Comparison of ENCODE assay signal across 8 cellular contexts in the genomic region with DNA sequence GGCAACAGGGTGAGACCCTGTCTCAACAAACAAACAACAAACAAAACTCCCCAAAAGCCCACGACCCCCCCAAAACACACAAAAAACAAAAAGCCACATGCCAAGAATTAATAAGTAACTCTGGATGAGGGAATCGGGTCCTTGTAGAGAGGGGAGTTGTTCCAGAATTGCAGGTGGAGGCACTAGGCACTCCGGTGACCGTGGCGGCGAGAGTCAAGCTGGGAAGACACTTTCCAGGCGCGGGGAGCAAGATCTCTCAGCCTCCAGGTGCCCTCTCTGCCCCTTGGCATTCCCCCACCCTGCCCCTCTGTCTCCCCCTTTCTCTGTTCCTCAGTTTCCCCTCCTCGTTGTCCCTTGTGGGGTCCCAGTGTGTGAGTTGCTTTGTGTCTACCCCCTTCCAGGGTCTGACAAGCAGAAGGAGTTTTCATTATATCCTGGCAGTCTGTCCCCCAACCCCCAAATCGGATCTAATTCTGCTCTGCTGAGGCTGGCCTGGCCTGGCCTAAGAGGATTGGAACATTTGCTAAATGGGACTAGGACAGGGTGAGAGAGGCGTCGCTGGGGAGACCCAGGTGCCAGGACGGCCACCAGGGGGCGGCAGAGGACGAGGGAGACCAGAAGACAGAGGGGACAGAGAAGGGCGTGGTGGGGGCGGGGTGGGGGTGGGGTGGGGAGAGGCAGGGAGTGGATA. TPM values are rescaled to one million over a fixed set of nuclear protein-coding genes. Genes with fewer than 3 reads are reported as not detected.
DNase-seq lines count a peak whose midpoint lies in the region; ATAC-seq and TF ChIP-seq lines count a peak whose summit lies in the region.

No MANE protein-coding gene starts in this region.

- H3K9me3 ChIP-seq in CD4-positive, alpha-beta T cell (ENCODE audit: control insufficient read depth, low read length): no peaks in the 10 kb centered on the region
- H3K9me3 ChIP-seq in Peyer's patch (no peaks in the 10 kb centered on the region), thyroid gland (no peaks in the 10 kb centered on the region)

- H3K4me1 ChIP-seq in Peyer's patch (no peaks in the 10 kb centered on the region), thyroid gland (no peaks in the 10 kb centered on the region)

- H3K36me3 ChIP-seq in Peyer's patch: no peaks in the 10 kb centered on the region
- H3K36me3 ChIP-seq in thyroid gland: no peaks in the 10 kb centered on the region

- peak; percentile 57 for ATAC-seq in CD4-positive, alpha-beta T cell (ENCODE audit: poor library complexity)
- ATAC-seq in activated T-cell treated with anti-CD3 and anti-CD28 coated beads, Interleukin-2, amount 50 U/mL, for 72 hours (replicated peaks in 1 of 2): peak; percentile 77 to 78
- ATAC-seq in HG02678 (IDR thresholded peaks at IDR 0.05; ENCODE audit: unreplicated experiment): no peak

- no peak for TF ChIP-seq POLR2A in Peyer's patch (IDR thresholded peaks at IDR 0.05)
- TF ChIP-seq POLR2A in thyroid gland (IDR thresholded peaks at IDR 0.05): no peak

- peaks cover 13% of the 10 kb centered on the region for H3K27me3 Mint-ChIP-seq in CD4-positive, alpha-beta T cell
- peaks cover 9% of the 10 kb centered on the region for H3K27me3 Mint-ChIP-seq in HFFc6 (ENCODE audit: insufficient read depth)
- peaks cover 8% of the 10 kb centered on the region for H3K27me3 Mint-ChIP-seq in activated T-cell treated with anti-CD3 and anti-CD28 coated beads, Interleukin-2, amount 50 U/mL, for 72 hours (ENCODE audit: low read depth)

- CTCF ChIA-PET in CD4-positive, alpha-beta T cell (lab: Charles Lee): no interaction called here

- H3K4me3 ChIP-seq in Peyer's patch: no peak overlapping the region
- no peak overlapping the region for H3K4me3 ChIP-seq in fibroblast of pulmonary artery (replicated peaks; ENCODE audit: low read depth, low read length)
- no peak overlapping the region for H3K4me3 ChIP-seq in thyroid gland (replicated peaks in 1 of 3)

- H3K36me3 Mint-ChIP-seq in CD4-positive, alpha-beta T cell (ENCODE audit: low read depth): no peaks in the 10 kb centered on the region
- H3K36me3 Mint-ChIP-seq in HFFc6 (ENCODE audit: low read depth): no peaks in the 10 kb centered on the region
- no peaks in the 10 kb centered on the region for H3K36me3 Mint-ChIP-seq in activated T-cell treated with anti-CD3 and anti-CD28 coated beads, Interleukin-2, amount 50 U/mL, for 72 hours (ENCODE audit: insufficient read depth in 2 of 2)

- POLR2A ChIA-PET in CD4-positive, alpha-beta T cell (lab: Charles Lee): no interaction called here

- intact Hi-C loops in CD4-positive, alpha-beta T cell (cut with DNase I, micrococcal nuclease): loop anchor here in 1 of 2 experiments (1.0 kb wide), 1 partner anchor 50 kb away; no protein-coding TSS in a partner anchor
- intact Hi-C loops in thyroid gland (cut with DNase I): no loop called here

- WGBS in thyroid gland, 2 donors: 38 to 43% methylated on average over 15 to 17 of the region's 17 CpGs

- no peak overlapping the region for H3K4me3 Mint-ChIP-seq in CD4-positive, alpha-beta T cell
- H3K4me3 Mint-ChIP-seq in HFFc6: no peak overlapping the region
- no peak overlapping the region for H3K4me3 Mint-ChIP-seq in activated T-cell treated with anti-CD3 and anti-CD28 coated beads, Interleukin-2, amount 50 U/mL, for 72 hours

- peak; percentile 60 for TF ChIP-seq CTCF in CD4-positive, alpha-beta T cell (IDR thresholded peaks at IDR 0.05)
- TF ChIP-seq CTCF in HFFc6 (IDR thresholded peaks at IDR 0.05) (peak; percentile 80), Peyer's patch (IDR thresholded peaks at IDR 0.05) (peak in 5 of 6 experiments; percentile 18 to 60 (median 43)), fibroblast of pulmonary artery (IDR thresholded peaks at IDR 0.05; ENCODE audit: low read length, missing control alignments) (peak; percentile 54), thyroid gland (IDR thresholded peaks at IDR 0.05) (peak in 3 of 6 experiments; percentile 21 to 55 (median 26))

- H3K27ac ChIP-seq in CD4-positive, alpha-beta T cell (ENCODE audit: low read depth, low read length): no peak overlapping the region
- H3K27ac ChIP-seq in Peyer's patch (no peak overlapping the region), thyroid gland (no peak overlapping the region)

- H3K9me3 Mint-ChIP-seq in CD4-positive, alpha-beta T cell: no peaks in the 10 kb centered on the region
- no peaks in the 10 kb centered on the region for H3K9me3 Mint-ChIP-seq in HFFc6
- H3K9me3 Mint-ChIP-seq in activated T-cell treated with anti-CD3 and anti-CD28 coated beads, Interleukin-2, amount 50 U/mL, for 72 hours: no peaks in the 10 kb centered on the region

- no peaks in the 10 kb centered on the region for H3K4me1 Mint-ChIP-seq in CD4-positive, alpha-beta T cell (ENCODE audit: low read depth)
- H3K4me1 Mint-ChIP-seq in HFFc6 (ENCODE audit: low read depth): no peaks in the 10 kb centered on the region
- no peaks in the 10 kb centered on the region for H3K4me1 Mint-ChIP-seq in activated T-cell treated with anti-CD3 and anti-CD28 coated beads, Interleukin-2, amount 50 U/mL, for 72 hours (ENCODE audit: low read depth)

- no peak overlapping the region for H3K27ac Mint-ChIP-seq in CD4-positive, alpha-beta T cell
- no peak overlapping the region for H3K27ac Mint-ChIP-seq in HFFc6
- H3K27ac Mint-ChIP-seq in activated T-cell treated with anti-CD3 and anti-CD28 coated beads, Interleukin-2, amount 50 U/mL, for 72 hours: no peak overlapping the region

- H3K27me3 ChIP-seq in CD4-positive, alpha-beta T cell (ENCODE audit: control insufficient read depth, insufficient read depth, low read length): no peaks in the 10 kb centered on the region
- no peaks in the 10 kb centered on the region for H3K27me3 ChIP-seq in Peyer's patch
- no peaks in the 10 kb centered on the region for H3K27me3 ChIP-seq in thyroid gland

- peak; percentile 61 to 82 (median 70) for DNase-seq in CD4-positive, alpha-beta T cell
- DNase-seq in HFFc6: peak; percentile 37
- DNase-seq in Peyer's patch: peak; percentile 33 to 83 (median 78)
- peak; percentile 83 to 85 for DNase-seq in activated T-cell treated with anti-CD3 and anti-CD28 coated beads, Interleukin-2, amount 50 U/mL, for 72 hours
- DNase-seq in fibroblast of pulmonary artery (ENCODE audit: low read depth): peak; percentile 50
- peak in 38 of 56 donors; percentile 0 to 74 (median 12) for DNase-seq in nucleus accumbens (lab: John Stamatoyannopoulos, UW)
- DNase-seq in thyroid gland: peak; percentile 53 to 59

RNA-seq across cellular contexts. Expression of a gene that starts 8.3 kb away (rescaled TPM):
- not detected for total RNA-seq in CD4-positive, alpha-beta T cell
- total RNA-seq in HFFc6 (2021; fragmentation: NEBNext Ultra II Directional; extraction: Animal tissue kit (Norgen Biotek cat#: 25700)): not detected
- total RNA-seq in Peyer's patch: not detected
- total RNA-seq in activated T-cell treated with anti-CD3 and anti-CD28 coated beads, Interleukin-2, amount 50 U/mL, for 72 hours: not detected
- total RNA-seq in thyroid gland: not detected

RNA-seq across cellular contexts. Expression of a gene that starts 9.1 kb away (rescaled TPM):
- total RNA-seq in CD4-positive, alpha-beta T cell: not detected
- not detected for total RNA-seq in HFFc6 (2021; fragmentation: NEBNext Ultra II Directional; extraction: Animal tissue kit (Norgen Biotek cat#: 25700))
- not detected for total RNA-seq in Peyer's patch
- not detected for total RNA-seq in activated T-cell treated with anti-CD3 and anti-CD28 coated beads, Interleukin-2, amount 50 U/mL, for 72 hours
- not detected for total RNA-seq in thyroid gland

RNA-seq across cellular contexts. Expression of a gene that starts 34.9 kb away (rescaled TPM):
- 10 to 100 TPM; 71.6 TPM for total RNA-seq in CD4-positive, alpha-beta T cell
- total RNA-seq in HFFc6 (2021; fragmentation: NEBNext Ultra II Directional; extraction: Animal tissue kit (Norgen Biotek cat#: 25700)): 100 to 1,000 TPM; 214 to 245 (median 224) TPM
- total RNA-seq in Peyer's patch: 100 to 1,000 TPM; 247 to 321 (median 276) TPM
- 10 to 100 TPM; 73.4 to 79.5 TPM for total RNA-seq in activated T-cell treated with anti-CD3 and anti-CD28 coated beads, Interleukin-2, amount 50 U/mL, for 72 hours
- 100 to 1,000 TPM; 256 to 919 (median 484) TPM for total RNA-seq in thyroid gland

RNA-seq across cellular contexts. Expression of a gene that starts 45.6 kb away (rescaled TPM):
- not detected for total RNA-seq in CD4-positive, alpha-beta T cell
- not detected for total RNA-seq in HFFc6 (2021; fragmentation: NEBNext Ultra II Directional; extraction: Animal tissue kit (Norgen Biotek cat#: 25700))
- total RNA-seq in Peyer's patch (not detected), thyroid gland (not detected)
- total RNA-seq in activated T-cell treated with anti-CD3 and anti-CD28 coated beads, Interleukin-2, amount 50 U/mL, for 72 hours: not detected

Comparison
In these comparisons a context has a peak if more than half of its experiments do, and no peak if none do; other contexts are left out.
1. DNase-seq: peak in every context shown above with its lines; median percentile 84 in activated T-cell treated with anti-CD3 and anti-CD28 coated beads, Interleukin-2, amount 50 U/mL, for 72 hours; 78 in Peyer's patch; 70 in CD4-positive, alpha-beta T cell; 56 in thyroid gland; 50 in fibroblast of pulmonary artery; 37 in HFFc6; 12 in nucleus accumbens.